11 cellular contexts compared by ENCODE assay signal in genomic region chr18:43893001-43893637, GRCh38.
DNase-seq lines count a peak whose midpoint lies in the region; ATAC-seq and TF ChIP-seq lines count a peak whose summit lies in the region.
"Had no signal": no experiment of that assay in that cellular context is flagged by ENCODE, and none has a peak within 500 bp of the region (broad histone marks: within the 10 kb centered on the region; RNA-seq: fewer than 3 reads in every experiment).

No MANE protein-coding gene starts in this region.

- peaks cover 0 to 2% of the 10 kb centered on the region in 2 donors for H3K36me3 Mint-ChIP-seq in activated T-cell treated with anti-CD3 and anti-CD28 coated beads, Interleukin-2, amount 50 U/mL, for 72 hours (ENCODE audit: insufficient read depth in 2 of 2)

- TF ChIP-seq CTCF in epithelial cell of proximal tubule (conservative IDR thresholded peaks at IDR 0.05; ENCODE audit: low read depth, low read length) (no peak), osteoblast (IDR thresholded peaks at IDR 0.05; ENCODE audit: extremely low read depth, low read depth, low read length) (no peak), MM.1S (IDR thresholded peaks at IDR 0.05; ENCODE audit: low read length) (no peak)

- no peak overlapping the region for H3K9ac ChIP-seq in MM.1S (ENCODE audit: low read length)

- no peaks in the 10 kb centered on the region for H3K4me1 Mint-ChIP-seq in activated T-cell treated with anti-CD3 and anti-CD28 coated beads, Interleukin-2, amount 50 U/mL, for 72 hours (ENCODE audit: low read depth)
- H3K4me1 Mint-ChIP-seq: activated T-helper 17 cell treated with anti-CD3 and anti-CD28 coated beads, Interleukin-2, amount 50 U/mL, for 72 hours had no signal

- no peaks in the 10 kb centered on the region for H3K36me3 ChIP-seq in osteoblast (ENCODE audit: insufficient read depth, low read length)
- H3K36me3 ChIP-seq in MM.1S (replicated peaks; ENCODE audit: insufficient read depth, low read length), result no peaks in the 10 kb centered on the region

- no peak overlapping the region for H2AFZ ChIP-seq in osteoblast (ENCODE audit: low read length)
- H2AFZ ChIP-seq in MM.1S (ENCODE audit: low read length), result no peak overlapping the region

- H3K9me2 ChIP-seq in MM.1S (replicated peaks; ENCODE audit: insufficient read depth, low read length), result no peaks in the 10 kb centered on the region

- H3K4me3 ChIP-seq in epithelial cell of proximal tubule (ENCODE audit: low read depth, low read length) (no peak overlapping the region), osteoblast (ENCODE audit: insufficient read depth, low read length) (no peak overlapping the region), MM.1S (ENCODE audit: low read length) (no peak overlapping the region)

- H4K20me1 ChIP-seq in osteoblast (ENCODE audit: insufficient read depth, low read length) (no peaks in the 10 kb centered on the region), MM.1S (ENCODE audit: insufficient read depth, low read length) (no peaks in the 10 kb centered on the region)

- H3K4me2 ChIP-seq in osteoblast (ENCODE audit: insufficient read depth, low read length) (no peak overlapping the region), MM.1S (ENCODE audit: low read depth, low read length) (no peak overlapping the region)

- H3K79me2 ChIP-seq in osteoblast (ENCODE audit: insufficient read depth, low read length) (no peaks in the 10 kb centered on the region), MM.1S (ENCODE audit: low read length) (no peaks in the 10 kb centered on the region)

- no peaks in the 10 kb centered on the region for H3K9me3 ChIP-seq in osteoblast (ENCODE audit: low read depth, low read length)
- H3K9me3 ChIP-seq in MM.1S (replicated peaks; ENCODE audit: insufficient read depth, low read length), result no peaks in the 10 kb centered on the region; the same call in 1 of the 2 replicates

- H3K27ac Mint-ChIP-seq in activated T-cell treated with anti-CD3 and anti-CD28 coated beads, Interleukin-2, amount 50 U/mL, for 72 hours, result no peak overlapping the region
- H3K27ac Mint-ChIP-seq: activated T-helper 17 cell treated with anti-CD3 and anti-CD28 coated beads, Interleukin-2, amount 50 U/mL, for 72 hours had no signal

- H3F3A ChIP-seq in MM.1S (ENCODE audit: insufficient read depth, low read length), result no peaks in the 10 kb centered on the region

- H3K4me3 Mint-ChIP-seq in activated T-cell treated with anti-CD3 and anti-CD28 coated beads, Interleukin-2, amount 50 U/mL, for 72 hours, result no peak overlapping the region
- H3K4me3 Mint-ChIP-seq: activated T-helper 17 cell treated with anti-CD3 and anti-CD28 coated beads, Interleukin-2, amount 50 U/mL, for 72 hours had no signal

- peak; percentile 19 for DNase-seq in COLO829 (ENCODE audit: low spot score)
- peak; percentile 1 for DNase-seq in NCI-H460 (ENCODE audit: extremely low read depth, low read depth)
- peak; percentile 99 for DNase-seq in epithelial cell of proximal tubule (ENCODE audit: low read depth)
- DNase-seq in osteoblast (ENCODE audit: insufficient read length, low spot score, missing footprints), result peak; percentile 72
- DNase-seq in germinal center (ENCODE audit: low spot score), result no peak
- no peak for DNase-seq in MM.1S
- no peak for DNase-seq in activated T-cell treated with anti-CD3 and anti-CD28 coated beads, Interleukin-2, amount 50 U/mL, for 72 hours
- DNase-seq: MV-4-11 had no signal

- H3K4me1 ChIP-seq in osteoblast (ENCODE audit: insufficient read depth, low read length) (peaks cover 17% of the 10 kb centered on the region), MM.1S (ENCODE audit: low read length) (no peaks in the 10 kb centered on the region)

- no peak for ATAC-seq in activated T-cell treated with anti-CD3 and anti-CD28 coated beads, Interleukin-2, amount 50 U/mL, for 72 hours (replicated peaks in 1 of 2)
- no peak for ATAC-seq in HG02798 (IDR thresholded peaks at IDR 0.05; ENCODE audit: poor library complexity, unreplicated experiment)
- ATAC-seq: activated T-helper 17 cell treated with anti-CD3 and anti-CD28 coated beads, Interleukin-2, amount 50 U/mL, for 72 hours; left lobe of liver had no signal

- no peaks in the 10 kb centered on the region for H3K27me3 ChIP-seq in osteoblast (ENCODE audit: insufficient read depth, low read length)
- H3K27me3 ChIP-seq in MM.1S (replicated peaks; ENCODE audit: insufficient read depth, low read length), result no peaks in the 10 kb centered on the region

- no peaks in the 10 kb centered on the region for H3K27me3 Mint-ChIP-seq in activated T-cell treated with anti-CD3 and anti-CD28 coated beads, Interleukin-2, amount 50 U/mL, for 72 hours (ENCODE audit: low read depth)
- H3K27me3 Mint-ChIP-seq: activated T-helper 17 cell treated with anti-CD3 and anti-CD28 coated beads, Interleukin-2, amount 50 U/mL, for 72 hours had no signal

- H3K27ac ChIP-seq in osteoblast (ENCODE audit: low read depth, low read length), result peak overlapping the region; percentile 18
- H3K27ac ChIP-seq in MM.1S (ENCODE audit: low read length), result no peak overlapping the region

- H3K9me3 Mint-ChIP-seq in activated T-cell treated with anti-CD3 and anti-CD28 coated beads, Interleukin-2, amount 50 U/mL, for 72 hours, result peaks cover 2 to 4% of the 10 kb centered on the region in 2 donors

Comparison
In these comparisons a context has a peak if more than half of its experiments do, and no peak if none do; other contexts are left out.
1. DNase-seq: peak in COLO829 (single experiment), NCI-H460 (single experiment), epithelial cell of proximal tubule (single experiment) and osteoblast (single experiment); none in germinal center (single experiment), MM.1S (single experiment) and activated T-cell treated with anti-CD3 and anti-CD28 coated beads, Interleukin-2, amount 50 U/mL, for 72 hours (0 of 2).